Comparison of ENCODE assay signal across 8 cellular contexts in genomic region chr14:75426332-75427125, GRCh38. TPM values are rescaled to one million over a fixed set of nuclear protein-coding genes. Genes with fewer than 3 reads are reported as not detected.
DNase-seq lines count a peak whose midpoint lies in the region; ATAC-seq, FAIRE-seq and TF ChIP-seq lines count a peak whose summit lies in the region.

No MANE protein-coding gene starts in this region.

- ATAC-seq in GM21360 (IDR thresholded peaks at IDR 0.05; ENCODE audit: unreplicated experiment): peak; percentile 63
- no peak for ATAC-seq in activated CD8-positive, alpha-beta memory T cell treated with anti-CD3 and anti-CD28 coated beads, Interleukin-2, amount 10 ng/mL, durations not matched to agents 7 days and 5 days

- H3K9ac ChIP-seq in parathyroid adenoma: peak overlapping the region; percentile 77

- peak overlapping the region; percentile 76 for H3K4me3 ChIP-seq in GM12865 (ENCODE audit: low read depth, low read length)
- H3K4me3 ChIP-seq in parathyroid adenoma (ENCODE audit: low read depth, low read length): no peak overlapping the region
- no peak overlapping the region for H3K4me3 ChIP-seq in brain microvascular endothelial cell (ENCODE audit: low read depth, low read length)

- CTCF ChIA-PET in activated CD8-positive, alpha-beta memory T cell treated with anti-CD3 and anti-CD28 coated beads, Interleukin-2, amount 10 ng/mL, durations not matched to agents 7 days and 5 days (lab: Charles Lee): no interaction called here

- H3K27me3 ChIP-seq in parathyroid adenoma (ENCODE audit: control insufficient read depth, insufficient read depth, low read length): no peaks in the 10 kb centered on the region
- no peaks in the 10 kb centered on the region for H3K27me3 ChIP-seq in brain microvascular endothelial cell (replicated peaks)

- peak overlapping the region; percentile 96 for H3K27ac ChIP-seq in caudate nucleus (ENCODE audit: low read depth, low read length)
- H3K27ac ChIP-seq in parathyroid adenoma: peak overlapping the region; percentile 96
- no peak overlapping the region for H3K27ac ChIP-seq in brain microvascular endothelial cell

- peaks cover 13% of the 10 kb centered on the region for H3K79me2 ChIP-seq in parathyroid adenoma

- H3K4me1 Mint-ChIP-seq in activated CD8-positive, alpha-beta memory T cell treated with anti-CD3 and anti-CD28 coated beads, Interleukin-2, amount 10 ng/mL, durations not matched to agents 7 days and 5 days: peaks cover 11% of the 10 kb centered on the region

- no peaks in the 10 kb centered on the region for H3K36me3 ChIP-seq in parathyroid adenoma (ENCODE audit: control insufficient read depth, insufficient read depth, low read length)
- H3K36me3 ChIP-seq in brain microvascular endothelial cell (replicated peaks): no peaks in the 10 kb centered on the region

- H3K4me2 ChIP-seq in parathyroid adenoma (ENCODE audit: low read length): peak overlapping the region; percentile 82

- peaks cover 5% of the 10 kb centered on the region for H3K9me3 Mint-ChIP-seq in activated CD8-positive, alpha-beta memory T cell treated with anti-CD3 and anti-CD28 coated beads, Interleukin-2, amount 10 ng/mL, durations not matched to agents 7 days and 5 days (ENCODE audit: low read depth)

- H2AFZ ChIP-seq in parathyroid adenoma: peak overlapping the region; percentile 89

- FAIRE-seq in HTR-8/SVneo (lab: Jason Lieb, UNC): peak; percentile 36

- peaks cover 45% of the 10 kb centered on the region for H3K27me3 Mint-ChIP-seq in activated CD8-positive, alpha-beta memory T cell treated with anti-CD3 and anti-CD28 coated beads, Interleukin-2, amount 10 ng/mL, durations not matched to agents 7 days and 5 days

- H3K27ac Mint-ChIP-seq in activated CD8-positive, alpha-beta memory T cell treated with anti-CD3 and anti-CD28 coated beads, Interleukin-2, amount 10 ng/mL, durations not matched to agents 7 days and 5 days: no peak overlapping the region

- H3K9me3 ChIP-seq in parathyroid adenoma (ENCODE audit: control insufficient read depth, low read length): no peaks in the 10 kb centered on the region

- in situ Hi-C loops in brain microvascular endothelial cell (cut with HindIII; ENCODE audit: low pct_ligation_motif_present, low sequenced_read_pairs): no loop called here

- no peak overlapping the region for H3K4me3 Mint-ChIP-seq in activated CD8-positive, alpha-beta memory T cell treated with anti-CD3 and anti-CD28 coated beads, Interleukin-2, amount 10 ng/mL, durations not matched to agents 7 days and 5 days

- peaks cover 40% of the 10 kb centered on the region for H3K4me1 ChIP-seq in parathyroid adenoma

- peaks cover 5% of the 10 kb centered on the region for H3K36me3 Mint-ChIP-seq in activated CD8-positive, alpha-beta memory T cell treated with anti-CD3 and anti-CD28 coated beads, Interleukin-2, amount 10 ng/mL, durations not matched to agents 7 days and 5 days

- TF ChIP-seq CTCF in GM12865 (IDR thresholded peaks at IDR 0.05; ENCODE audit: insufficient read depth, low read depth, low read length, missing control alignments) (no peak), parathyroid adenoma (IDR thresholded peaks at IDR 0.05) (no peak), brain microvascular endothelial cell (IDR thresholded peaks at IDR 0.05; ENCODE audit: low read depth, low read length, missing control alignments) (no peak)

- peak; percentile 84 for DNase-seq in GM12865 (ENCODE audit: low read depth)
- no peak for DNase-seq in HTR-8/SVneo (ENCODE audit: insufficient read length, low spot score)
- peak in 5 of 61 donors; percentile 35 to 52 (median 45) for DNase-seq in caudate nucleus (lab: John Stamatoyannopoulos, UW)
- no peak for DNase-seq in activated CD8-positive, alpha-beta memory T cell treated with anti-CD3 and anti-CD28 coated beads, Interleukin-2, amount 10 ng/mL, durations not matched to agents 7 days and 5 days
- DNase-seq in brain microvascular endothelial cell: no peak
- no peak for DNase-seq in H4 (ENCODE audit: low spot score)

RNA-seq across cellular contexts. Expression of gene JDP2, which starts 1.3 kb away (rescaled TPM):
- 1 to 10 TPM in 1 of 2 experiments, under 1 TPM in 1; 0.75 to 1.1 TPM for total RNA-seq in activated CD8-positive, alpha-beta memory T cell treated with anti-CD3 and anti-CD28 coated beads, Interleukin-2, amount 10 ng/mL, durations not matched to agents 7 days and 5 days
- 17.6 and 31.9 TPM in 2 replicates for total RNA-seq in H4 (2014; rRNA removed; shearing (Covaris generic))
